8 cellular contexts compared by ENCODE assay signal in genomic region chr3:195087840-195088601, GRCh38.
DNase-seq lines count a peak whose midpoint lies in the region; ATAC-seq and TF ChIP-seq lines count a peak whose summit lies in the region.
"Not testable (repeated sequence)": the region's sequence is repeated elsewhere in the genome, so short reads cannot be mapped to it uniquely, and the experiment has no call there.

No MANE protein-coding gene starts in this region.

- peak overlapping the region; percentile 78 for H2AFZ ChIP-seq in hepatocyte

- not testable (repeated sequence) for H3K36me3 ChIP-seq in HEK293 (ENCODE audit: control insufficient read depth in 2 of 2, insufficient read depth in 1 of 2, low read length in 2 of 2); hepatocyte (replicated peaks; ENCODE audit: insufficient read depth, low read depth); mesodermal cell (ENCODE audit: control insufficient read depth, insufficient read depth, low read length); psoas muscle (ENCODE audit: insufficient read depth in 1 of 2, low read depth in 1 of 2); aorta (ENCODE audit: control insufficient read depth in 1 of 2, insufficient read depth in 2 of 2, low read length in 1 of 2)

- not testable (repeated sequence) for TF ChIP-seq CTCF in HEK293 (tag by site-specific recombination; IDR thresholded peaks at IDR 0.05); hepatocyte (IDR thresholded peaks at IDR 0.05; ENCODE audit: poor library complexity); psoas muscle (IDR thresholded peaks at IDR 0.05)

- not testable (repeated sequence) for H3K36me3 Mint-ChIP-seq in T-cell; activated naive CD8-positive, alpha-beta T cell treated with anti-CD3 and anti-CD28 coated beads for 36 hours; effector memory CD8-positive, alpha-beta T cell (ENCODE audit: insufficient read depth)

- H3K9me3 Mint-ChIP-seq in T-cell; activated naive CD8-positive, alpha-beta T cell treated with anti-CD3 and anti-CD28 coated beads for 36 hours; effector memory CD8-positive, alpha-beta T cell: not testable (repeated sequence)

- H3K4me3 Mint-ChIP-seq in T-cell, result peak overlapping the region in 2 of 3 donors; percentile 31 to 73
- H3K4me3 Mint-ChIP-seq in activated naive CD8-positive, alpha-beta T cell treated with anti-CD3 and anti-CD28 coated beads for 36 hours, result peak overlapping the region; percentile 65
- peak overlapping the region; percentile 73 to 82 for H3K4me3 Mint-ChIP-seq in effector memory CD8-positive, alpha-beta T cell

- H3K27ac Mint-ChIP-seq in T-cell, result peak overlapping the region in 1 of 2 donors; percentile 52
- H3K27ac Mint-ChIP-seq in activated naive CD8-positive, alpha-beta T cell treated with anti-CD3 and anti-CD28 coated beads for 36 hours, result not testable (repeated sequence)
- peak overlapping the region; percentile 69 to 85 for H3K27ac Mint-ChIP-seq in effector memory CD8-positive, alpha-beta T cell

- H3K9me2 ChIP-seq in hepatocyte (replicated peaks; ENCODE audit: insufficient read depth), result not testable (repeated sequence)

- intact Hi-C loops in psoas muscle (cut with DNase I); aorta (cut with DNase I): not testable (repeated sequence)

- not testable (repeated sequence) for H3K4me3 ChIP-seq in HEK293 (ENCODE audit: low read depth, low read length); hepatocyte; aorta (ENCODE audit: low read length in 2 of 2)
- peak overlapping the region; percentile 14 for H3K4me3 ChIP-seq in mesodermal cell (ENCODE audit: extremely low read depth, insufficient read depth, low read length, poor library complexity, severe bottlenecking)
- peak overlapping the region; percentile 52 for H3K4me3 ChIP-seq in psoas muscle

- H3K4me2 ChIP-seq in hepatocyte, result peak overlapping the region; percentile 80

- not testable (repeated sequence) for H3K27me3 ChIP-seq in hepatocyte; psoas muscle (ENCODE audit: insufficient read depth in 3 of 3, low read length in 2 of 3); aorta (ENCODE audit: control insufficient read depth in 1 of 2, insufficient read depth in 2 of 2, low read length in 1 of 2)

- 14% methylated on average over 18 of the region's 25 CpGs for WGBS in hepatocyte (ENCODE audit: low lambda C conversion rate, missing lambda C conversion rate)
- WGBS in mesodermal cell (ENCODE audit: insufficient coverage in 2 of 2), 2 experiments, result 1 to 9% methylated on average over 14 of the region's 25 CpGs
- 34 to 68% (median 66%) methylated on average over 16 to 22 of the region's 25 CpGs for WGBS in psoas muscle, 3 donors
- 56 to 65% methylated on average over 18 to 23 of the region's 25 CpGs for WGBS in aorta, 2 donors

- CTCF ChIA-PET in HEK293 (lab: Yijun Ruan, JAX); T-cell (lab: Charles Lee): not testable (repeated sequence)

- DNase-seq in T-cell (peak in 8 of 34 experiments; percentile 8 to 54 (median 24)), psoas muscle (peak in 1 of 2 donors; percentile 37), aorta (peak; percentile 4 to 27)
- not testable (repeated sequence) for DNase-seq in activated naive CD8-positive, alpha-beta T cell treated with anti-CD3 and anti-CD28 coated beads for 36 hours; hepatocyte (ENCODE audit: low spot score)
- DNase-seq in effector memory CD8-positive, alpha-beta T cell, result peak in 1 of 3 experiments; percentile 12

- H3K9me3 ChIP-seq in HEK293 (ENCODE audit: control insufficient read depth, insufficient read depth, low read depth, low read length); hepatocyte (ENCODE audit: low read depth); mesodermal cell (ENCODE audit: control insufficient read depth, low read length); psoas muscle; aorta (ENCODE audit: control insufficient read depth, low read length): not testable (repeated sequence)

- not testable (repeated sequence) for H4K20me1 ChIP-seq in hepatocyte (ENCODE audit: insufficient read depth, poor library complexity, severe bottlenecking)

- H3K79me2 ChIP-seq in hepatocyte, result not testable (repeated sequence)

- H3K4me1 ChIP-seq in HEK293 (ENCODE audit: control insufficient read depth, insufficient read depth, low read length); hepatocyte (ENCODE audit: insufficient read depth); psoas muscle; aorta (ENCODE audit: control insufficient read depth in 1 of 2, insufficient read depth in 2 of 2, low read length in 2 of 2): not testable (repeated sequence)
- H3K4me1 ChIP-seq in mesodermal cell (ENCODE audit: control insufficient read depth, insufficient read depth, low read length, poor library complexity, severe bottlenecking), result peaks cover 16% of the 10 kb centered on the region

- ATAC-seq in T-cell (replicated peaks in 1 of 4); effector memory CD8-positive, alpha-beta T cell (replicated peaks); psoas muscle; aorta (ENCODE audit: low FRiP score): not testable (repeated sequence)

- not testable (repeated sequence) for H3K27me3 Mint-ChIP-seq in T-cell; activated naive CD8-positive, alpha-beta T cell treated with anti-CD3 and anti-CD28 coated beads for 36 hours; effector memory CD8-positive, alpha-beta T cell

- POLR2A ChIA-PET in HEK293 (lab: Yijun Ruan, JAX); T-cell (lab: Charles Lee): not testable (repeated sequence)

- peaks cover 3 to 11% (median 9%) of the 10 kb centered on the region in 3 donors for H3K4me1 Mint-ChIP-seq in T-cell
- H3K4me1 Mint-ChIP-seq in activated naive CD8-positive, alpha-beta T cell treated with anti-CD3 and anti-CD28 coated beads for 36 hours; effector memory CD8-positive, alpha-beta T cell (ENCODE audit: low read depth in 2 of 2): not testable (repeated sequence)

- H3K27ac ChIP-seq in HEK293 (ENCODE audit: extremely low read depth, low read depth, low read length); mesodermal cell (ENCODE audit: low read depth, low read length, severe bottlenecking); psoas muscle; aorta (ENCODE audit: low read depth in 1 of 2, low read length in 2 of 2): not testable (repeated sequence)
- peak overlapping the region; percentile 71 for H3K27ac ChIP-seq in hepatocyte

TF ChIP-seq in HEK293, 187 proteins besides CTCF, POLR2A, EP300 and RAD21:
- 0 out of 2 replicates have a peak, but pooled peaks have one; percentile 14 for TF ChIP-seq KLF17 (tag by site-specific recombination; IDR thresholded peaks at IDR 0.05)
- TF ChIP-seq ZFP69B (tag by site-specific recombination; IDR thresholded peaks at IDR 0.05), result peak; percentile 79
- TF ChIP-seq ZBTB48 (tag by site-specific recombination; IDR thresholded peaks at IDR 0.05), result peak; percentile 50
- TF ChIP-seq FEZF1 (tag by site-specific recombination; IDR thresholded peaks at IDR 0.05), result peak; percentile 27; the same call in 1 of the 2 replicates
- peak; percentile 45; the same call in 1 of the 2 replicates for TF ChIP-seq YY1 (tag by site-specific recombination; IDR thresholded peaks at IDR 0.05)
- TF ChIP-seq ZNF629 (tag by site-specific recombination; IDR thresholded peaks at IDR 0.05), result 0 out of 2 replicates have a peak, but pooled peaks have one; percentile 11
- peak; percentile 78 for TF ChIP-seq GLIS1 (tag by site-specific recombination; IDR thresholded peaks at IDR 0.05)
- 0 out of 2 replicates have a peak, but pooled peaks have one; percentile 24 for TF ChIP-seq ZEB2 (tag by site-specific recombination; IDR thresholded peaks at IDR 0.05)
